In the genomic region with DNA sequence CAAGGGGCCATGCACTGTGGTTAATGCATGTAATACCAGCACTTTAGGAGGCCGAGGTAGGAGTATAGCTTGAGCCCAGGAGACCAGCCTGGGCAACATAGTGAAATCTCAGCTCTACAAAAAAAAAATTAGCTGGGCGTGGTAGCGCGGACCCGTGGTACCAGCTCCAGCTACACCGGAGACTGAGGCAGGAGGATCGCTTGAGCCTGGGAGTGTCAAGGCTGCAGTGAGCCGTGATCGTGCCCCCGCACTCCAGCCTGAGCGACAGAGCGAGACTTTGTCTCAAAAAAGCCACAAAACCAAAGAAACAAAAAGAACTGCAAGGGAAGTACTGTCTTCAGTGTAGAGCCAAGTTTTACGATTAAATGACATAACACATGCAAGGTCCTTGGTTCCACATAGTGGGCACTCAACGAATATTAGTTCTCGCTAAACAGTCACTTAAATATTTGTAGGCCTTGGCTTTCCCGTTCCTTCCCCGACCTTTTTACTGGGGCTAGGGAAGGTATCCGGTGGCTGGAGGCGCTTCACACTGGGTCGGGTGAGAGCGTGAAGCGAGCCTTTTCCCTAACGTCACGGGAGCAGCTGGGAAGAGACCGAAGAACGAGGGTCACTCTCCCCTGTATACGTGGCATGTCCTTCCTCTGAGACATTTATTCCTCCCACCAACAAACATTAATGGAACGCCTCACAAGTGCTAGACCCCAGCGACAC, we compare ENCODE assay signal across 9 cellular contexts. TPM values are rescaled to one million over a fixed set of nuclear protein-coding genes. Genes with fewer than 3 reads are reported as not detected.
DNase-seq lines count a peak whose midpoint lies in the region; ATAC-seq and TF ChIP-seq lines count a peak whose summit lies in the region.
"Had no signal": no experiment of that assay in that cellular context is flagged by ENCODE, and none has a peak within 500 bp of the region (broad histone marks: within the 10 kb centered on the region; RNA-seq: fewer than 3 reads in every experiment).

No MANE protein-coding gene starts in this region.

- H3K4me1 Mint-ChIP-seq in osteocyte (ENCODE audit: unreplicated experiment): peaks cover 41% of the 10 kb centered on the region

- no peaks in the 10 kb centered on the region for H3K27me3 Mint-ChIP-seq in osteocyte (ENCODE audit: unreplicated experiment)

- peak overlapping the region; percentile 100 for H3K4me3 ChIP-seq in WI38 (ENCODE audit: low read depth, low read length)
- peak overlapping the region; percentile 98 for H3K4me3 ChIP-seq in fibroblast of mammary gland (ENCODE audit: control insufficient read depth, low read depth, low read length)

- peak overlapping the region; percentile 99 for H3K27ac Mint-ChIP-seq in osteocyte (ENCODE audit: unreplicated experiment)

- ATAC-seq in HG02885 (IDR thresholded peaks at IDR 0.05; ENCODE audit: poor library complexity, unreplicated experiment) (peak; percentile 2), GM19324 (IDR thresholded peaks at IDR 0.05; ENCODE audit: low FRiP score, unreplicated experiment) (no peak), HG03097 (IDR thresholded peaks at IDR 0.05; ENCODE audit: low FRiP score, unreplicated experiment) (no peak)

- no peaks in the 10 kb centered on the region for H3K9me3 Mint-ChIP-seq in osteocyte (ENCODE audit: unreplicated experiment)

- H3K4me3 Mint-ChIP-seq in osteocyte (ENCODE audit: unreplicated experiment): no peak overlapping the region

- TF ChIP-seq CTCF in WI38 (IDR thresholded peaks at IDR 0.05; ENCODE audit: low read depth, low read length) (no peak), fibroblast of mammary gland (conservative IDR thresholded peaks at IDR 0.05; ENCODE audit: control insufficient read depth, insufficient read depth, low read depth, low read length) (no peak), osteocyte (IDR thresholded peaks at IDR 0.05) (no peak)

- DNase-seq in COLO829 (ENCODE audit: low spot score) (peak; percentile 51), fibroblast of mammary gland (ENCODE audit: low read depth) (peak; percentile 39), osteocyte (ENCODE audit: extremely low spot score, unreplicated experiment) (no peak), NCI-H2107 (lab: John Stamatoyannopoulos, UW) (no peak)

- no peaks in the 10 kb centered on the region for H3K36me3 Mint-ChIP-seq in osteocyte (ENCODE audit: unreplicated experiment)

RNA-seq across cellular contexts. Expression of a gene that starts 1.0 kb away (rescaled TPM):
- total RNA-seq in osteocyte: 227 and 229 TPM in 2 replicates

RNA-seq across cellular contexts. Expression of a gene that starts 33.1 kb away (rescaled TPM):
- total RNA-seq in osteocyte: not detected in 2 replicates
- total RNA-seq: HT1080 had no signal

RNA-seq across cellular contexts. Expression of a gene that starts 57.5 kb away (rescaled TPM):
- total RNA-seq in osteocyte: 0.91 and 1.2 TPM in 2 replicates

Comparison
In these comparisons a context has a peak if more than half of its experiments do, and no peak if none do; other contexts are left out.
1. DNase-seq: peak in COLO829 (single experiment) and fibroblast of mammary gland (single experiment); none in osteocyte (single experiment) and NCI-H2107 (single experiment).